9 cellular contexts compared by ENCODE assay signal in genomic region chr3:55481918-55482495, GRCh38. TPM values are rescaled to one million over a fixed set of nuclear protein-coding genes. Genes with fewer than 3 reads are reported as not detected.
DNase-seq lines count a peak whose midpoint lies in the region; ATAC-seq and TF ChIP-seq lines count a peak whose summit lies in the region.
"Had no signal": no experiment of that assay in that cellular context is flagged by ENCODE, and none has a peak within 500 bp of the region (broad histone marks: within the 10 kb centered on the region; RNA-seq: fewer than 3 reads in every experiment).

No MANE protein-coding gene starts in this region.

- H3K27ac ChIP-seq in cardiac muscle cell, result no peak overlapping the region
- no peak overlapping the region for H3K27ac ChIP-seq in muscle layer of duodenum (ENCODE audit: low read length)
- peak overlapping the region; percentile 36 for H3K27ac ChIP-seq in vagina
- H3K27ac ChIP-seq: BLaER1 had no signal

- DNase-seq in cardiac muscle cell (ENCODE audit: low read depth in 1 of 2, low spot score in 1 of 2), result peak; percentile 40 to 45
- no peak for DNase-seq in Right ventricle myocardium inferior (ENCODE audit: missing footprints)
- DNase-seq in epithelial cell of proximal tubule (ENCODE audit: low read depth), result no peak
- no peak for DNase-seq in vagina (ENCODE audit: extremely low spot score in 2 of 2)
- DNase-seq in dedifferentiated amniotic fluid mesenchymal stem cell (ENCODE audit: extremely low spot score), result no peak
- no peak for DNase-seq in DMS79 (lab: John Stamatoyannopoulos, UW)
- no peak for DNase-seq in T-helper 1 cell

- peaks cover 25% of the 10 kb centered on the region for H3K36me3 ChIP-seq in cardiac muscle cell
- no peaks in the 10 kb centered on the region for H3K36me3 ChIP-seq in muscle layer of duodenum (ENCODE audit: control insufficient read depth in 1 of 2, insufficient read depth in 2 of 2, low read length in 2 of 2)
- no peaks in the 10 kb centered on the region for H3K36me3 ChIP-seq in vagina
- H3K36me3 ChIP-seq: BLaER1 had no signal

- TF ChIP-seq POLR2A in vagina (IDR thresholded peaks at IDR 0.05), result no peak

- peaks cover 26% of the 10 kb centered on the region for H3K4me1 ChIP-seq in cardiac muscle cell (ENCODE audit: low read depth)
- H3K4me1 ChIP-seq in muscle layer of duodenum (ENCODE audit: control insufficient read depth in 1 of 2, insufficient read depth in 2 of 2, low read length in 2 of 2), result peaks cover 0 to 15% of the 10 kb centered on the region in 2 donors
- peaks cover 41% of the 10 kb centered on the region for H3K4me1 ChIP-seq in vagina
- H3K4me1 ChIP-seq: BLaER1 had no signal

- no peaks in the 10 kb centered on the region for H3K27me3 ChIP-seq in cardiac muscle cell
- peaks cover 33% of the 10 kb centered on the region for H3K27me3 ChIP-seq in muscle layer of duodenum (ENCODE audit: low read depth, low read length)
- H3K27me3 ChIP-seq in vagina, result no peaks in the 10 kb centered on the region

- ATAC-seq in Right ventricle myocardium inferior, result no peak

- TF ChIP-seq CTCF in cardiac muscle cell (IDR thresholded peaks at IDR 0.05; ENCODE audit: low read depth, low read length), result peak; percentile 25
- TF ChIP-seq CTCF in epithelial cell of proximal tubule (conservative IDR thresholded peaks at IDR 0.05; ENCODE audit: low read depth, low read length), result no peak
- no peak for TF ChIP-seq CTCF in vagina (IDR thresholded peaks at IDR 0.05)

- no peaks in the 10 kb centered on the region for H3K9me3 ChIP-seq in cardiac muscle cell (ENCODE audit: low read depth)
- peaks cover 0 to 2% of the 10 kb centered on the region in 2 donors for H3K9me3 ChIP-seq in muscle layer of duodenum (ENCODE audit: control insufficient read depth in 1 of 2, low read length in 2 of 2)
- no peaks in the 10 kb centered on the region for H3K9me3 ChIP-seq in vagina

- intact Hi-C loops in Right ventricle myocardium inferior (cut with DNase I), result loop anchor here (10.0 kb wide), 2 partner anchors 527 to 627 kb away; no protein-coding TSS in a partner anchor
- intact Hi-C loops in vagina (cut with DNase I), result no loop called here

- H3K4me3 ChIP-seq in cardiac muscle cell (peak overlapping the region; percentile 70), epithelial cell of proximal tubule (ENCODE audit: low read depth, low read length) (peak overlapping the region; percentile 62), muscle layer of duodenum (ENCODE audit: low read depth in 1 of 2, low read length in 2 of 2) (peak overlapping the region; percentile 26 to 53), vagina (peak overlapping the region; percentile 42 to 43)
- H3K4me3 ChIP-seq: BLaER1 had no signal

RNA-seq across cellular contexts. Expression of gene WNT5A, which starts 5.1 kb away (rescaled TPM):
- total RNA-seq in cardiac muscle cell (94.2 and 113 TPM in 2 replicates), Right ventricle myocardium inferior (6.9 TPM), epithelial cell of proximal tubule (4.4 and 12.5 TPM in 2 replicates), vagina (52.3 TPM)
- polyA plus RNA-seq in cardiac muscle cell, result 18.4 and 22.3 TPM in 2 replicates

Comparison
In these comparisons a context has a peak if more than half of its experiments do, and no peak if none do; other contexts are left out.
1. DNase-seq: peak in cardiac muscle cell (2 of 2); none in Right ventricle myocardium inferior (single experiment), epithelial cell of proximal tubule (single experiment), vagina (0 of 2), dedifferentiated amniotic fluid mesenchymal stem cell (single experiment), DMS79 (single experiment) and T-helper 1 cell (0 of 5).
2. Peak in every context shown above with its lines, with median percentiles within 50 percentile points of each other: H3K4me3 ChIP-seq.